Comparison of ENCODE assay signal across 16 cellular contexts in genomic region chr6:132635906-132636305, GRCh38. TPM values are rescaled to one million over a fixed set of nuclear protein-coding genes. Genes with fewer than 3 reads are reported as not detected.
"Had no signal": no experiment of that assay in that cellular context is flagged by ENCODE, and none has a peak within 500 bp of the region (broad histone marks: within the 10 kb centered on the region; RNA-seq: fewer than 3 reads in every experiment).

No MANE protein-coding gene starts in this region.

RNA-seq across cellular contexts. Expression of gene TAAR2, which starts 11.8 kb away (rescaled TPM):
- total RNA-seq: stomach, subcutaneous adipose tissue, suprapubic skin, temporal lobe, testis, thoracic aorta, thyroid gland, tibial nerve, transverse colon, upper lobe of left lung, upper lobe of right lung, ureter, urinary bladder, uterus, vagina had no signal
- polyA plus RNA-seq: stomach, thymus, urinary bladder had no signal

RNA-seq across cellular contexts. Expression of gene TAAR1, which starts 23.1 kb away (rescaled TPM):
- total RNA-seq: subcutaneous adipose tissue, suprapubic skin, temporal lobe, testis, thoracic aorta, thyroid gland, tibial nerve, transverse colon, upper lobe of left lung, upper lobe of right lung, ureter, urinary bladder, vagina had no signal
- polyA plus RNA-seq: stomach, thymus, urinary bladder had no signal

RNA-seq across cellular contexts. Expression of gene TAAR5, which starts 46.4 kb away (rescaled TPM):
- total RNA-seq: stomach, subcutaneous adipose tissue, suprapubic skin, temporal lobe, testis, thoracic aorta, thyroid gland, tibial nerve, transverse colon, upper lobe of left lung, upper lobe of right lung, ureter, urinary bladder, uterus, vagina had no signal
- polyA plus RNA-seq: stomach, urinary bladder had no signal
